14 cellular contexts compared by ENCODE assay signal in genomic region chr4:53987761-53988171, GRCh38.
A peak's percentile ranks its signal among the peaks of the same experiment; 100 is the strongest.
DNase-seq lines count a peak whose midpoint lies in the region; ATAC-seq and TF ChIP-seq lines count a peak whose summit lies in the region.
"Had no signal": no experiment of that assay in that cellular context is flagged by ENCODE, and none has a peak within 500 bp of the region (broad histone marks: within the 10 kb centered on the region; RNA-seq: fewer than 3 reads in every experiment).

No MANE protein-coding gene starts in this region.

- TF ChIP-seq CTCF in fibroblast of lung (conservative IDR thresholded peaks at IDR 0.05 in 1 of 2, IDR thresholded peaks at IDR 0.05 in 1 of 2; ENCODE audit: low read depth in 1 of 2, low read length in 2 of 2): no peak
- TF ChIP-seq CTCF in osteoblast (IDR thresholded peaks at IDR 0.05; ENCODE audit: extremely low read depth, low read depth, low read length): no peak
- TF ChIP-seq CTCF in testis (IDR thresholded peaks at IDR 0.05): no peak

- H3K4me2 ChIP-seq in fibroblast of lung (ENCODE audit: extremely low read depth, insufficient read depth, low read length): no peak overlapping the region
- peak overlapping the region; percentile 15 for H3K4me2 ChIP-seq in osteoblast (ENCODE audit: insufficient read depth, low read length)

- no peak for TF ChIP-seq POLR2A in testis (IDR thresholded peaks at IDR 0.05)

- H4K20me1 ChIP-seq in fibroblast of lung (ENCODE audit: control insufficient read depth, extremely low read depth, insufficient read depth, low read length): no peaks in the 10 kb centered on the region
- no peaks in the 10 kb centered on the region for H4K20me1 ChIP-seq in osteoblast (ENCODE audit: insufficient read depth, low read length)

- no peak overlapping the region for H3K9ac ChIP-seq in fibroblast of lung (ENCODE audit: insufficient read depth, low read length)

- H3K27me3 ChIP-seq in fibroblast of lung (ENCODE audit: control insufficient read depth, insufficient read depth, low read length) (no peaks in the 10 kb centered on the region), osteoblast (ENCODE audit: insufficient read depth, low read length) (no peaks in the 10 kb centered on the region), testis (no peaks in the 10 kb centered on the region)
- H3K27me3 ChIP-seq: heart left ventricle, upper lobe of left lung had no signal

- H3K9me3 ChIP-seq in fibroblast of lung (ENCODE audit: control insufficient read depth, insufficient read depth, low read depth, low read length) (no peaks in the 10 kb centered on the region), osteoblast (ENCODE audit: low read depth, low read length) (no peaks in the 10 kb centered on the region), testis (no peaks in the 10 kb centered on the region)
- H3K9me3 ChIP-seq: heart left ventricle, psoas muscle, upper lobe of left lung had no signal

- WGBS in testis, 2 donors: 62 to 77% methylated on average over 1 of the region's 1 CpG

- no peaks in the 10 kb centered on the region for H3K36me3 ChIP-seq in fibroblast of lung (ENCODE audit: control insufficient read depth, insufficient read depth, low read length)
- no peaks in the 10 kb centered on the region for H3K36me3 ChIP-seq in osteoblast (ENCODE audit: insufficient read depth, low read length)
- no peaks in the 10 kb centered on the region for H3K36me3 ChIP-seq in testis (ENCODE audit: low read depth, missing control alignments)
- H3K36me3 ChIP-seq: upper lobe of left lung had no signal

- H3K79me2 ChIP-seq in fibroblast of lung (ENCODE audit: control insufficient read depth, insufficient read depth, low read length): no peaks in the 10 kb centered on the region
- no peaks in the 10 kb centered on the region for H3K79me2 ChIP-seq in osteoblast (ENCODE audit: insufficient read depth, low read length)

- DNase-seq in GM03348 (ENCODE audit: low spot score) (peak; percentile 47), RPMI7951 (ENCODE audit: low read depth) (peak; percentile 47), fibroblast of lung (ENCODE audit: low read depth in 2 of 2) (peak; percentile 47 to 83), osteoblast (ENCODE audit: insufficient read length, low spot score, missing footprints) (peak; percentile 30), NCI-H187 (lab: John Stamatoyannopoulos, UW) (no peak), testis (no peak)
- no peak for DNase-seq in stimulated activated CD4-positive, alpha-beta T cell treated with anti-CD3 and anti-CD28 coated beads, Interleukin-4, amount 100 ng/mL, for 4 hours
- DNase-seq: cerebellar nuclear complex, DMS153, heart left ventricle, KG1, psoas muscle, upper lobe of left lung had no signal

- H2AFZ ChIP-seq in fibroblast of lung (ENCODE audit: low read length) (no peak overlapping the region), osteoblast (ENCODE audit: low read length) (no peak overlapping the region)

- ATAC-seq in GM21423 (IDR thresholded peaks at IDR 0.05; ENCODE audit: unreplicated experiment): no peak

- H3K27ac ChIP-seq in fibroblast of lung (ENCODE audit: insufficient read depth, low read length): no peak overlapping the region
- H3K27ac ChIP-seq in osteoblast (ENCODE audit: low read depth, low read length): peak overlapping the region; percentile 9
- no peak overlapping the region for H3K27ac ChIP-seq in testis
- H3K27ac ChIP-seq: heart left ventricle, psoas muscle, upper lobe of left lung had no signal

- no peak overlapping the region for H3K4me3 ChIP-seq in fibroblast of lung (replicated peaks in 1 of 4; ENCODE audit: control extremely low read depth in 1 of 4, insufficient read depth in 1 of 4, low read depth in 3 of 4, low read length in 4 of 4)
- H3K4me3 ChIP-seq in osteoblast (ENCODE audit: insufficient read depth, low read length): no peak overlapping the region
- no peak overlapping the region for H3K4me3 ChIP-seq in testis
- H3K4me3 ChIP-seq: heart left ventricle, psoas muscle, upper lobe of left lung had no signal

- intact Hi-C loops in testis (cut with DNase I; ENCODE audit: low total_unique reads): no loop called here

- H3K4me1 ChIP-seq in fibroblast of lung (ENCODE audit: control insufficient read depth, extremely low read depth, insufficient read depth, low read length) (peaks cover 4% of the 10 kb centered on the region), osteoblast (ENCODE audit: insufficient read depth, low read length) (peaks cover 33% of the 10 kb centered on the region), testis (peaks cover 9% of the 10 kb centered on the region)
- H3K4me1 ChIP-seq: psoas muscle, upper lobe of left lung had no signal

Comparison
In these comparisons a context has a peak if more than half of its experiments do, and no peak if none do; other contexts are left out.
1. DNase-seq: peak in GM03348 (single experiment), RPMI7951 (single experiment), fibroblast of lung (2 of 2) and osteoblast (single experiment); none in stimulated activated CD4-positive, alpha-beta T cell treated with anti-CD3 and anti-CD28 coated beads, Interleukin-4, amount 100 ng/mL, for 4 hours (0 of 2), NCI-H187 (0 of 2) and testis (single experiment).